11 cellular contexts compared by ENCODE assay signal in genomic region chr4:24105183-24106039, GRCh38.
DNase-seq lines count a peak whose midpoint lies in the region; ATAC-seq and TF ChIP-seq lines count a peak whose summit lies in the region.
"Had no signal": no experiment of that assay in that cellular context is flagged by ENCODE, and none has a peak within 500 bp of the region (broad histone marks: within the 10 kb centered on the region; RNA-seq: fewer than 3 reads in every experiment).

No MANE protein-coding gene starts in this region.

- H3K4me1 ChIP-seq in left ventricle myocardium inferior (peaks cover 28% of the 10 kb centered on the region), mesendoderm (ENCODE audit: control insufficient read depth, low read depth, low read length) (no peaks in the 10 kb centered on the region), aorta (ENCODE audit: control insufficient read depth in 1 of 2, insufficient read depth in 2 of 2, low read length in 2 of 2) (no peaks in the 10 kb centered on the region)
- H3K4me1 ChIP-seq: SJCRH30 had no signal

- ATAC-seq in Right ventricle myocardium superior (ENCODE audit: poor library complexity): peak; percentile 28
- peak; percentile 68 for ATAC-seq in aorta (ENCODE audit: low FRiP score)

- H3K27ac ChIP-seq in left ventricle myocardium inferior (replicated peaks): no peak overlapping the region
- no peak overlapping the region for H3K27ac ChIP-seq in mesendoderm (ENCODE audit: low read depth, low read length)
- no peak overlapping the region for H3K27ac ChIP-seq in aorta (ENCODE audit: low read depth in 1 of 2, low read length in 2 of 2)
- H3K27ac ChIP-seq: SJCRH30 had no signal

- no peak for DNase-seq in Right ventricle myocardium superior
- no peak for DNase-seq in left ventricle myocardium inferior
- DNase-seq in dedifferentiated amniotic fluid mesenchymal stem cell (ENCODE audit: extremely low spot score): peak; percentile 55
- peak; percentile 13 for DNase-seq in mesendoderm
- no peak for DNase-seq in aorta
- DNase-seq in hippocampal formation (lab: John Stamatoyannopoulos, UW): no peak
- DNase-seq in nephron progenitor cell: no peak
- no peak for DNase-seq in CD14-positive monocyte (ENCODE audit: low spot score)
- DNase-seq: NCI-H146, SJCRH30, thyroid gland had no signal

- H3K36me3 Mint-ChIP-seq in nephron progenitor cell (ENCODE audit: low read depth) (no peaks in the 10 kb centered on the region), CD14-positive monocyte (no peaks in the 10 kb centered on the region)

- no peak overlapping the region for H3K56ac ChIP-seq in mesendoderm (ENCODE audit: low read length)

- no peak overlapping the region for H2BK120ac ChIP-seq in mesendoderm (ENCODE audit: low read depth, low read length)

- no peak overlapping the region for H4K8ac ChIP-seq in mesendoderm (ENCODE audit: low read depth, low read length)

- H3K27me3 ChIP-seq in left ventricle myocardium inferior (ENCODE audit: low read depth): no peaks in the 10 kb centered on the region
- no peaks in the 10 kb centered on the region for H3K27me3 ChIP-seq in mesendoderm (ENCODE audit: insufficient read depth, low read length, poor library complexity)
- H3K27me3 ChIP-seq in aorta (ENCODE audit: control insufficient read depth in 1 of 2, insufficient read depth in 2 of 2, low read length in 1 of 2): no peaks in the 10 kb centered on the region
- H3K27me3 ChIP-seq: SJCRH30, thyroid gland had no signal

- H3K4me1 Mint-ChIP-seq in nephron progenitor cell: peaks cover 15% of the 10 kb centered on the region
- H3K4me1 Mint-ChIP-seq in CD14-positive monocyte: no peaks in the 10 kb centered on the region

- H3K4ac ChIP-seq in mesendoderm (ENCODE audit: low read depth, low read length): no peak overlapping the region

- H3K4me3 ChIP-seq in left ventricle myocardium inferior (no peak overlapping the region), mesendoderm (ENCODE audit: low read length) (no peak overlapping the region), aorta (ENCODE audit: low read length in 2 of 2) (no peak overlapping the region)
- H3K4me3 ChIP-seq: SJCRH30, thyroid gland had no signal

- no peak overlapping the region for H2BK15ac ChIP-seq in mesendoderm (replicated peaks; ENCODE audit: low read depth)

- no peak overlapping the region for H3K9ac ChIP-seq in mesendoderm (ENCODE audit: low read length)

- no peak overlapping the region for H3K18ac ChIP-seq in mesendoderm (ENCODE audit: low read length)

- no peaks in the 10 kb centered on the region for H3K9me3 Mint-ChIP-seq in nephron progenitor cell
- peaks cover 0 to 15% (median 5%) of the 10 kb centered on the region in 7 donors for H3K9me3 Mint-ChIP-seq in CD14-positive monocyte

- H3K36me3 ChIP-seq in left ventricle myocardium inferior (no peaks in the 10 kb centered on the region), mesendoderm (ENCODE audit: control insufficient read depth, insufficient read depth, low read length) (no peaks in the 10 kb centered on the region), aorta (ENCODE audit: control insufficient read depth in 1 of 2, insufficient read depth in 2 of 2, low read length in 1 of 2) (no peaks in the 10 kb centered on the region)
- H3K36me3 ChIP-seq: SJCRH30, thyroid gland had no signal

- H3K4me2 ChIP-seq in mesendoderm (ENCODE audit: low read length): no peak overlapping the region

- H4K5ac ChIP-seq in mesendoderm (ENCODE audit: low read length): no peak overlapping the region

- H3K9me3 ChIP-seq in left ventricle myocardium inferior (replicated peaks): no peaks in the 10 kb centered on the region
- H3K9me3 ChIP-seq in aorta (ENCODE audit: control insufficient read depth, low read length): no peaks in the 10 kb centered on the region
- H3K9me3 ChIP-seq: SJCRH30, thyroid gland had no signal

- intact Hi-C loops in Right ventricle myocardium superior (cut with DNase I) (no loop called here), left ventricle myocardium inferior (cut with micrococcal nuclease) (no loop called here), aorta (cut with DNase I) (no loop called here), CD14-positive monocyte (cut with micrococcal nuclease) (no loop called here)

- peaks cover 16% of the 10 kb centered on the region for H3K27me3 Mint-ChIP-seq in nephron progenitor cell (ENCODE audit: low read depth, poor library complexity)
- peaks cover 0 to 2% (median 0%) of the 10 kb centered on the region in 3 donors for H3K27me3 Mint-ChIP-seq in CD14-positive monocyte (ENCODE audit: low read depth in 3 of 3)

- no peak overlapping the region for H3K27ac Mint-ChIP-seq in nephron progenitor cell
- H3K27ac Mint-ChIP-seq in CD14-positive monocyte: no peak overlapping the region

- H3K4me3 Mint-ChIP-seq in nephron progenitor cell (no peak overlapping the region), CD14-positive monocyte (no peak overlapping the region)

- no peaks in the 10 kb centered on the region for H3K79me1 ChIP-seq in mesendoderm (ENCODE audit: low read length)

- no peak overlapping the region for H2BK5ac ChIP-seq in mesendoderm (ENCODE audit: low read length)

- TF ChIP-seq CTCF in left ventricle myocardium inferior (IDR thresholded peaks at IDR 0.05; ENCODE audit: borderline replicate concordance): no peak
- no peak for TF ChIP-seq CTCF in nephron progenitor cell (IDR thresholded peaks at IDR 0.05)
- no peak for TF ChIP-seq CTCF in CD14-positive monocyte (IDR thresholded peaks at IDR 0.05)

- H2AK5ac ChIP-seq in mesendoderm (ENCODE audit: low read length): no peak overlapping the region

- no peaks in the 10 kb centered on the region for H3K79me2 ChIP-seq in mesendoderm (ENCODE audit: control insufficient read depth, insufficient read depth, low read length)

- no peak overlapping the region for H3K23ac ChIP-seq in mesendoderm (ENCODE audit: low read length)

- no CpG with 5 or more reads among the region's 11 CpGs for WGBS in mesendoderm (ENCODE audit: extremely low coverage, insufficient coverage, low lambda C conversion rate)
- 63 to 69% methylated on average over 11 of the region's 11 CpGs for WGBS in aorta, 2 donors

Comparison
In these comparisons a context has a peak if more than half of its experiments do, and no peak if none do; other contexts are left out.
1. DNase-seq: peak in dedifferentiated amniotic fluid mesenchymal stem cell (single experiment) and mesendoderm (single experiment); none in Right ventricle myocardium superior (single experiment), left ventricle myocardium inferior (single experiment), aorta (0 of 2), hippocampal formation (0 of 2), nephron progenitor cell (single experiment) and CD14-positive monocyte (single experiment).